Comparison of ENCODE assay signal across 28 cellular contexts in the genomic region with DNA sequence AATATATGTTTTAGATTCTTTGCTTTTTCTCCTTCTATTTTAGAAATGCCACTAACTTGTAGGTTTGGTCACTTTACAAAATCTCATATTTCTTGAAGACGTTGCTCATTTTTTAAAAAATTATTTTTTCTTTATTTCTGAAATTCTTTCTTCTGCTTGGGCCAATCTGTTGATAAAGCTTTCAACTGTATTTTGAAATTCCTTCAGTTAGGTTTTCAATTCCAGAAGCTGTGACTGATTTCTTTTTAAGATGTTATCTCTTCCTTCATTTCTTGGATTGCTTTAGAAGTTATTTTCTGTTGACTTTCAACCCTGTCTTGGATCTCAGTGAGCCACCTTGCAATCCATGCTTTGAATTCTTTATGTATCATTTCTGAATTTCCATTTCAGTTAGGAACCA.
"Had no signal": no experiment of that assay in that cellular context is flagged by ENCODE, and none has a peak within 500 bp of the region (broad histone marks: within the 10 kb centered on the region; RNA-seq: fewer than 3 reads in every experiment).

No MANE protein-coding gene starts in this region.

- ATAC-seq: natural killer cell; psoas muscle; right cardiac atrium; sciatic nerve; stimulated activated memory B cell treated with anti-CD40 and anti-IgM and Interleukin-4, amounts not matched to agents 10 μg/mL and 1 μg/mL and 100 μg/mL, for 72 hours; stimulated activated naive CD8-positive, alpha-beta T cell treated with anti-CD3 and anti-CD28 coated beads, Interleukin-15, amount 100 ng/mL, for 72 hours; stimulated activated naive CD8-positive, alpha-beta T cell treated with anti-CD3 and anti-CD28 coated beads, Interleukin-15, Interleukin-2, amounts not matched to agents 100 U/mL and 50 U/mL, for 24 hours; upper lobe of right lung had no signal

- H3K27me3 ChIP-seq: neural progenitor cell, ovary, spleen, suprapubic skin, testis, tibial artery, transverse colon, upper lobe of right lung, uterus had no signal

- H3K36me3 ChIP-seq: neural progenitor cell, ovary, spleen, suprapubic skin, tibial artery, transverse colon, upper lobe of right lung, uterus had no signal

- H3K4me1 ChIP-seq: neural progenitor cell, parathyroid adenoma, psoas muscle, spleen, suprapubic skin, testis, tibial artery, transverse colon, uterus had no signal

- DNase-seq: natural killer cell; occipital lobe; ovary; posterior cingulate gyrus; psoas muscle; right cardiac atrium; spleen; stimulated activated CD4-positive, alpha-beta T cell treated with anti-CD3 and anti-CD28 coated beads, Interleukin-12 subunit alpha, Interleukin-12 subunit beta, amount 100 ng/mL, for 4 hours; stimulated activated CD4-positive, alpha-beta T cell treated with anti-CD3 and anti-CD28 coated beads, Interleukin-1b, Interleukin-23, amount 100 ng/mL, for 48 hours; stimulated activated CD4-positive, alpha-beta T cell treated with anti-CD3 and anti-CD28 coated beads, Interleukin-4, amount 100 ng/mL, for 1 hour; stimulated activated CD4-positive, alpha-beta T cell treated with anti-CD3 and anti-CD28 coated beads, Interleukin-4, amount 100 ng/mL, for 4 hours; stimulated activated CD8-positive, alpha-beta memory T cell treated with anti-CD3 and anti-CD28 coated beads, Interleukin-4, amount 100 ng/mL, for 48 hours; stimulated activated naive CD4-positive, alpha-beta T cell; stimulated activated naive CD8-positive, alpha-beta T cell treated with anti-CD3 and anti-CD28 coated beads, Interleukin-15, amount 100 ng/mL, for 72 hours; stimulated activated naive CD8-positive, alpha-beta T cell treated with anti-CD3 and anti-CD28 coated beads, Interleukin-15, Interleukin-2, amounts not matched to agents 100 U/mL and 50 U/mL, for 24 hours; substantia nigra; testis; tibial artery; transverse colon; upper lobe of right lung; uterus had no signal

- H3K27ac ChIP-seq: neural progenitor cell, ovary, parathyroid adenoma, psoas muscle, spleen, suprapubic skin, testis, tibial artery, transverse colon, upper lobe of right lung, uterus had no signal

- H3K4me2 ChIP-seq: neural progenitor cell, smooth muscle cell had no signal

- H3K9ac ChIP-seq: neural progenitor cell, parathyroid adenoma had no signal

- H3K79me2 ChIP-seq: parathyroid adenoma had no signal

- H3K9me3 ChIP-seq: ovary, psoas muscle, suprapubic skin, testis, tibial artery, upper lobe of right lung, uterus had no signal

- H2AFZ ChIP-seq: neural progenitor cell, parathyroid adenoma had no signal

- H3K4me3 ChIP-seq: neural progenitor cell, ovary, psoas muscle, skin epidermis, smooth muscle cell, spleen, suprapubic skin, testis, tibial artery, transverse colon, upper lobe of right lung, uterus had no signal
